Comparison of ENCODE assay signal across 1 cellular context in the genomic region with DNA sequence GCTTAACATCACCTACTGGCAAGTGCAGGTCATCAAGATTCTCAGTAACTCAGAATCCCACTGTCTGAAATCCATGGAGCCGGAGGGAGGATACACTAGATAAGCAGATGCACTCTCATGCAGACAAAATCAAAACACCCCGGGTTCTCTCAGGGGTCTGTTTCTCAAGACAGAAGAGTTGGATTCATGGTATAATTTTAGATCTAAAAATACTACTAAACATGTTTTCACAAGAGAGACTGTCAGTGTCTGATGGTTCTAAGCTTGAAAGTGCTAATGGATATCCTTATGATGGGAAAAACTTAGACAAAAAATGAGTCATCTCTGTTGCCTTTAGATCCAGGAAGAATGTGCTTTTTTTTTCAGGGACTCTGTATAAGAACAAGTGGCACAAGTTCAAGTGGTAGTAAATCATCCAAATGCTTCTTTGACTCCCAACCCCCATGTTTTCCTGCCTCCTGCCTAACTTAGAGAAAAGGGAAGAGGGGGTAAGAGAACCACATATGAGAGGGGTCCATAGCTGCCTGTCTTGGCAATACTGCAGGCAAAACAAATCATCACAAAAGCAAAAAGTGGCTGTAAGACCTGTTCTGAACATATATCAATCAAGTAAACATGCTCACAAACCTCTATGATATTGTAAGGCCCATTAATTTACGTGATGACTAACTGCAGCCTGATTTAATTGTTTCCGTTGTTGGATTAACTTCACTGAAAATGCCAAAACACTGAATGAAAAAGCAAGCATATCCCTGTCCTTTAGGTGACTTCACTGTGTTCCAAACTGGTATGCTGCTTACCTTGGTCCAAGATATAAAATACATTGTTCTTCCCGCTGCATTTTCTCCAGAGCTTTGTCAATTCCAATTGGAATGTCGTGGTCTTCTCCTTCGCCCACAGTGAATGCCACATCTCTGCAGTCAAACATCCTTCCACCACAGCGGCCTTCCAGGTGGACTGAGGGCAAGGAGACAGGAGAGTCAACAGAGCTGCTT.
TF ChIP-seq lines count a peak whose summit lies in the region.

No MANE protein-coding gene starts in this region.

TF ChIP-seq in HepG2, 621 proteins besides CTCF, POLR2A, EP300 and RAD21 (continued from another document):
- TF ChIP-seq, protein P1, sequence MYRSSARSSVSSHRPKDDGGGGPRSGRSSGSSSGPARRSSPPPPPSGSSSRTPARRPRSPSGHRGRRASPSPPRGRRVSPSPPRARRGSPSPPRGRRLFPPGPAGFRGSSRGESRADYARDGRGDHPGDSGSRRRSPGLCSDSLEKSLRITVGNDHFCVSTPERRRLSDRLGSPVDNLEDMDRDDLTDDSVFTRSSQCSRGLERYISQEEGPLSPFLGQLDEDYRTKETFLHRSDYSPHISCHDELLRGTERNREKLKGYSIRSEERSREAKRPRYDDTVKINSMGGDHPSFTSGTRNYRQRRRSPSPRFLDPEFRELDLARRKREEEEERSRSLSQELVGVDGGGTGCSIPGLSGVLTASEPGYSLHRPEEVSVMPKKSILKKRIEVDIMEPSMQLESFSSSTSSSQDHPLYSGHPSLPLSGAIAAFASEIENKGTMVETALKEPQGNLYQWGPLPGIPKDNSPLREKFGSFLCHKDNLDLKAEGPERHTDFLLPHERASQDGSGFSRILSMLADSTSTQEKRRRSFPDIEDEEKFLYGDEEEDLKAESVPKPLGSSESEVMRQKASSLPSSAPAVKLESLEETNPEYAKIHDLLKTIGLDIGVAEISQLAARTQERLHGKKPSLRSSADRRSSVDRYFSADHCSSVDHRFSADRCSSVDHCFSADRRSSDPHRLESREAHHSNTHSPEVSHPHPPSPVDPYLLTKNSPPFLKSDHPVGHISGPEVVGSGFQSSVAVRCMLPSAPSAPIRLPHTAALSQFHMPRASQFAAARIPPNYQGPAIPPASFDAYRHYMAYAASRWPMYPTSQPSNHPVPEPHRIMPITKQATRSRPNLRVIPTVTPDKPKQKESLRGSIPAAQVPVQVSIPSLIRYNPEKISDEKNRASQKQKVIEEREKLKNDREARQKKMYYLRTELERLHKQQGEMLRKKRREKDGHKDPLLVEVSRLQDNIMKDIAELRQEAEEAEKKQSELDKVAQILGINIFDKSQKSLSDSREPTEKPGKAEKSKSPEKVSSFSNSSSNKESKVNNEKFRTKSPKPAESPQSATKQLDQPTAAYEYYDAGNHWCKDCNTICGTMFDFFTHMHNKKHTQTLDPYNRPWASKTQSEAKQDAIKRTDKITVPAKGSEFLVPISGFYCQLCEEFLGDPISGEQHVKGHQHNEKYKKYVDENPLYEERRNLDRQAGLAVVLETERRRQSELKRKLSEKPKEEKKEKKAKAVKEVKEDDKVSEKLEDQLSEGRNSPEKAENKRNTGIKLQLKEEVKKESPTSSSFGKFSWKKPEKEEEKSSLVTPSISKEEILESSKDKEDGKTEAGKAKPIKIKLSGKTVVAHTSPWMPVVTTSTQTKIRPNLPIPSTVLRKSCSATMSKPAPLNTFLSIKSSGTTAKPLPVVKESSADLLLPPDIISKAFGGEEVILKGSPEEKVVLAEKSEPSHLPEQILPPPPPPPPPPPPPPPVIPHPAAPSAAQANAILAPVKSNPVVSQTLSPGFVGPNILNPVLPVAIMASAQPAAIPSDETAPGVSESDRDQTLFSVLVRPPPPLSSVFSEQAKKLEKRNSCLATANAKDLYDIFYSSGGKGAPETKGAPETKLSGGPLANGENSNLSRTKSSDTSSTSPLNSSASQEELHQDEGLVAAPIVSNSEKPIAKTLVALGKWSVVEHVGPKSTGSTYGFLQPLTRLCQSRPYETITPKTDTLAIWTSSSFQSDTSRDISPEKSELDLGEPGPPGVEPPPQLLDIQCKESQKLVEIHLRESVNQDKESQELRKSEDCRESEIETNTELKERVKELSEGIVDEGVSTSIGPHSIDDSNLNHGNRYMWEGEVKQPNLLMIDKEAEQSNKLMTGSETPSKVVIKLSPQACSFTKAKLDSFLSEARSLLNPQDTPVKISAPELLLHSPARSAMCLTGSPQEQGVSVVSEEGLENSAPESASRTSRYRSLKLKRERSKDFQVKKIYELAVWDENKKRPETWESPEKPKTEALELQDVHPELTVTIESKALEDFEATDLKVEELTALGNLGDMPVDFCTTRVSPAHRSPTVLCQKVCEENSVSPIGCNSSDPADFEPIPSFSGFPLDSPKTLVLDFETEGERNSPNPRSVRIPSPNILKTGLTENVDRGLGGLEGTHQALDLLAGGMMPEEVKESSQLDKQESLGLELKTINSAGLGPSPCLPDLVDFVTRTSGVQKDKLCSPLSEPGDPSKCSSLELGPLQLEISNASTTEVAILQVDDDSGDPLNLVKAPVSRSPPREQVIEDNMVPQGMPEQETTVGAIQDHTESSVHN (CRISPR knock-in tag; IDR thresholded peaks at IDR 0.05), result no peak
- TF ChIP-seq, protein P2, sequence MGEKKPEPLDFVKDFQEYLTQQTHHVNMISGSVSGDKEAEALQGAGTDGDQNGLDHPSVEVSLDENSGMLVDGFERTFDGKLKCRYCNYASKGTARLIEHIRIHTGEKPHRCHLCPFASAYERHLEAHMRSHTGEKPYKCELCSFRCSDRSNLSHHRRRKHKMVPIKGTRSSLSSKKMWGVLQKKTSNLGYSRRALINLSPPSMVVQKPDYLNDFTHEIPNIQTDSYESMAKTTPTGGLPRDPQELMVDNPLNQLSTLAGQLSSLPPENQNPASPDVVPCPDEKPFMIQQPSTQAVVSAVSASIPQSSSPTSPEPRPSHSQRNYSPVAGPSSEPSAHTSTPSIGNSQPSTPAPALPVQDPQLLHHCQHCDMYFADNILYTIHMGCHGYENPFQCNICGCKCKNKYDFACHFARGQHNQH (CRISPR knock-in tag; IDR thresholded peaks at IDR 0.05), result no peak
- TF ChIP-seq CREBL2 (CRISPR knock-in tag; IDR thresholded peaks at IDR 0.05; ENCODE audit: borderline replicate concordance) (no peak), ZFX (CRISPR knock-in tag; IDR thresholded peaks at IDR 0.05; ENCODE audit: low read depth) (no peak), CC2D1A (CRISPR knock-in tag; IDR thresholded peaks at IDR 0.05) (no peak), ZNF10 (CRISPR knock-in tag; IDR thresholded peaks at IDR 0.05; ENCODE audit: borderline replicate concordance, low read depth) (no peak), ZNF230 (CRISPR knock-in tag; IDR thresholded peaks at IDR 0.05) (no peak), NR0B2 (CRISPR knock-in tag; IDR thresholded peaks at IDR 0.05) (no peak), ZKSCAN8 (CRISPR knock-in tag; IDR thresholded peaks at IDR 0.05; ENCODE audit: borderline replicate concordance) (no peak), NR2F6 (IDR thresholded peaks at IDR 0.05) (no peak), NR2F6 (CRISPR knock-in tag; IDR thresholded peaks at IDR 0.05) (no peak), ZFP36 (IDR thresholded peaks at IDR 0.05; ENCODE audit: borderline replicate concordance, low read depth, low read length, partially characterized antibody) (no peak), GMEB1 (CRISPR knock-in tag; IDR thresholded peaks at IDR 0.05; ENCODE audit: borderline replicate concordance) (no peak), NR1H2 (CRISPR knock-in tag; IDR thresholded peaks at IDR 0.05; ENCODE audit: borderline replicate concordance, low read depth) (no peak)
- TF ChIP-seq, protein P3, sequence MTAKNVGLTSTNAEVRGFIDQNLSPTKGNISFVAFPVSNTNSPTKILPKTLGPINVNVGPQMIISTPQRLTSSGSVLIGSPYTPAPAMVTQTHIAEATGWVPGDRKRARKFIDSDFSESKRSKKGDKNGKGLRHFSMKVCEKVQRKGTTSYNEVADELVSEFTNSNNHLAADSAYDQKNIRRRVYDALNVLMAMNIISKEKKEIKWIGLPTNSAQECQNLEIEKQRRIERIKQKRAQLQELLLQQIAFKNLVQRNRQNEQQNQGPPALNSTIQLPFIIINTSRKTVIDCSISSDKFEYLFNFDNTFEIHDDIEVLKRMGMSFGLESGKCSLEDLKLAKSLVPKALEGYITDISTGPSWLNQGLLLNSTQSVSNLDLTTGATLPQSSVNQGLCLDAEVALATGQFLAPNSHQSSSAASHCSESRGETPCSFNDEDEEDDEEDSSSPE (CRISPR knock-in tag; IDR thresholded peaks at IDR 0.05), result no peak
- TF ChIP-seq, protein P4, sequence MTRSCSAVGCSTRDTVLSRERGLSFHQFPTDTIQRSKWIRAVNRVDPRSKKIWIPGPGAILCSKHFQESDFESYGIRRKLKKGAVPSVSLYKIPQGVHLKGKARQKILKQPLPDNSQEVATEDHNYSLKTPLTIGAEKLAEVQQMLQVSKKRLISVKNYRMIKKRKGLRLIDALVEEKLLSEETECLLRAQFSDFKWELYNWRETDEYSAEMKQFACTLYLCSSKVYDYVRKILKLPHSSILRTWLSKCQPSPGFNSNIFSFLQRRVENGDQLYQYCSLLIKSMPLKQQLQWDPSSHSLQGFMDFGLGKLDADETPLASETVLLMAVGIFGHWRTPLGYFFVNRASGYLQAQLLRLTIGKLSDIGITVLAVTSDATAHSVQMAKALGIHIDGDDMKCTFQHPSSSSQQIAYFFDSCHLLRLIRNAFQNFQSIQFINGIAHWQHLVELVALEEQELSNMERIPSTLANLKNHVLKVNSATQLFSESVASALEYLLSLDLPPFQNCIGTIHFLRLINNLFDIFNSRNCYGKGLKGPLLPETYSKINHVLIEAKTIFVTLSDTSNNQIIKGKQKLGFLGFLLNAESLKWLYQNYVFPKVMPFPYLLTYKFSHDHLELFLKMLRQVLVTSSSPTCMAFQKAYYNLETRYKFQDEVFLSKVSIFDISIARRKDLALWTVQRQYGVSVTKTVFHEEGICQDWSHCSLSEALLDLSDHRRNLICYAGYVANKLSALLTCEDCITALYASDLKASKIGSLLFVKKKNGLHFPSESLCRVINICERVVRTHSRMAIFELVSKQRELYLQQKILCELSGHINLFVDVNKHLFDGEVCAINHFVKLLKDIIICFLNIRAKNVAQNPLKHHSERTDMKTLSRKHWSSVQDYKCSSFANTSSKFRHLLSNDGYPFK (CRISPR knock-in tag; IDR thresholded peaks at IDR 0.05; ENCODE audit: borderline replicate concordance), result no peak
